24 cellular contexts compared by ENCODE assay signal in the genomic region with DNA sequence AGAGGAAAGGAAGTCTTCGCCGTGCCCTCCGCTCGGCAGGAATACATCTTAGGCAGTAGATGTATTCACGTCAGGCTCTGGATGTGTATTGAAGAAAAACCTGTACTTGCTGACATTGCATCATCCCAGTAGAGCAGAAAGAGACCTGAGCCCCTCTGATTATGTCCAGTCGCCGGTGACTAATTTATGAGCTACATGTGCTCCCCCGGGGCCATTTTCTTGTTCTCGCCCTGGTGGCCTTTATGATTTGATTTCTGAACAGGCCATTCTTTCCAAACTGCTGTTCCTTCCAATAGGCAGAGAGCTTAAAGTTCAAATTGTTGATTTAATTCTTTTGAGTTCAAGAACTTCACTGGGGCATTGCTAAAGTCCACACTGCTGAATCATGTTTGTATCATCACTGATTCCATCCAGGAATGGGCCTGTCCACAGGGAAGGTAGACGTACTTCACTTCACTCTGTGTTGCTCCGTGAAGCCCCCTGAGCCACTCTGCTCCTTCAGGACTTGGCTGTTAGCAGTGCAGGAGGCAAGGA.
DNase-seq lines count a peak whose midpoint lies in the region; ATAC-seq lines count a peak whose summit lies in the region.
"Had no signal": no experiment of that assay in that cellular context is flagged by ENCODE, and none has a peak within 500 bp of the region (broad histone marks: within the 10 kb centered on the region; RNA-seq: fewer than 3 reads in every experiment).

No MANE protein-coding gene starts in this region.

- H3K9ac ChIP-seq in adipocyte (ENCODE audit: low read length) = no peak overlapping the region

- no peak overlapping the region for H3K4me3 ChIP-seq in adipocyte (ENCODE audit: low read length)
- H3K4me3 ChIP-seq: dorsolateral prefrontal cortex, esophagus squamous epithelium, lung had no signal

- H3K4me1 Mint-ChIP-seq in activated T-helper 1 cell treated with anti-CD3 and anti-CD28 coated beads, Interleukin-12 subunit alpha, Interleukin-12 subunit beta, Interleukin-2, Interleukin-4 antibody, amounts not matched to agents 30 ng/mL and 10 ng/mL and 1 ng/mL, durations not matched to agents 14 hours and 24 hours and 36 hours (ENCODE audit: low read depth) = no peaks in the 10 kb centered on the region
- H3K4me1 Mint-ChIP-seq: naive thymus-derived CD8-positive, alpha-beta T cell; T-helper 17 cell had no signal

- ATAC-seq in sciatic nerve (peak; percentile 49), GM21515 (IDR thresholded peaks at IDR 0.05; ENCODE audit: unreplicated experiment) (no peak)
- ATAC-seq: CD8-positive, alpha-beta T cell; HCT116; naive thymus-derived CD8-positive, alpha-beta T cell; T-helper 17 cell had no signal

- H3K36me3 ChIP-seq in adipocyte (ENCODE audit: control insufficient read depth, insufficient read depth, low read length, severe bottlenecking) = peaks cover 5% of the 10 kb centered on the region
- H3K36me3 ChIP-seq: esophagus squamous epithelium had no signal

- H3K4me3 Mint-ChIP-seq in activated T-helper 1 cell treated with anti-CD3 and anti-CD28 coated beads, Interleukin-12 subunit alpha, Interleukin-12 subunit beta, Interleukin-2, Interleukin-4 antibody, amounts not matched to agents 30 ng/mL and 10 ng/mL and 1 ng/mL, durations not matched to agents 14 hours and 24 hours and 36 hours = no peak overlapping the region
- H3K4me3 Mint-ChIP-seq: activated CD4-positive, alpha-beta memory T cell treated with anti-CD3 and anti-CD28 coated beads for 36 hours; activated T-cell treated with anti-CD3 and anti-CD28 coated beads, Interleukin-2, amount 50 U/mL, for 24 hours; CD8-positive, alpha-beta T cell; naive thymus-derived CD8-positive, alpha-beta T cell; T-helper 17 cell had no signal

- H3K9me3 Mint-ChIP-seq in activated T-helper 1 cell treated with anti-CD3 and anti-CD28 coated beads, Interleukin-12 subunit alpha, Interleukin-12 subunit beta, Interleukin-2, Interleukin-4 antibody, amounts not matched to agents 30 ng/mL and 10 ng/mL and 1 ng/mL, durations not matched to agents 14 hours and 24 hours and 36 hours = no peaks in the 10 kb centered on the region
- H3K9me3 Mint-ChIP-seq: activated CD4-positive, alpha-beta memory T cell treated with anti-CD3 and anti-CD28 coated beads for 36 hours; activated T-cell treated with anti-CD3 and anti-CD28 coated beads, Interleukin-2, amount 50 U/mL, for 24 hours; CD8-positive, alpha-beta T cell; naive thymus-derived CD8-positive, alpha-beta T cell had no signal

- H3K36me3 Mint-ChIP-seq in activated T-helper 1 cell treated with anti-CD3 and anti-CD28 coated beads, Interleukin-12 subunit alpha, Interleukin-12 subunit beta, Interleukin-2, Interleukin-4 antibody, amounts not matched to agents 30 ng/mL and 10 ng/mL and 1 ng/mL, durations not matched to agents 14 hours and 24 hours and 36 hours (ENCODE audit: low read depth) = no peaks in the 10 kb centered on the region
- H3K36me3 Mint-ChIP-seq: activated CD4-positive, alpha-beta memory T cell treated with anti-CD3 and anti-CD28 coated beads for 36 hours; CD8-positive, alpha-beta T cell; naive thymus-derived CD8-positive, alpha-beta T cell had no signal

- DNase-seq in EL (peak; percentile 60), adipocyte (ENCODE audit: low read depth) (peak; percentile 65), iris pigment epithelial cell (ENCODE audit: low read depth) (peak; percentile 51), sciatic nerve (ENCODE audit: low spot score) (no peak), NCI-H1105 treated with DMSO at 0.1 percent for 48 hours (lab: John Stamatoyannopoulos, UW) (no peak)
- DNase-seq in stimulated activated CD4-positive, alpha-beta T cell treated with anti-CD3 and anti-CD28 coated beads, Interleukin-12 subunit alpha, Interleukin-12 subunit beta, amount 100 ng/mL, for 4 hours = no peak
- no peak for DNase-seq in activated T-helper 1 cell treated with anti-CD3 and anti-CD28 coated beads, Interleukin-12 subunit alpha, Interleukin-12 subunit beta, Interleukin-2, Interleukin-4 antibody, amounts not matched to agents 30 ng/mL and 10 ng/mL and 1 ng/mL, durations not matched to agents 14 hours and 24 hours and 36 hours (ENCODE audit: low spot score)
- DNase-seq: activated CD4-positive, alpha-beta memory T cell treated with anti-CD3 and anti-CD28 coated beads for 36 hours; activated naive CD4-positive, alpha-beta T cell treated with anti-CD3 and anti-CD28 coated beads, Interleukin-2, amount 50 U/mL, for 16 hours; activated T-cell treated with anti-CD3 and anti-CD28 coated beads, Interleukin-2, amount 50 U/mL, for 24 hours; CD8-positive, alpha-beta T cell; DMS79 treated with DMSO at 0.1 percent for 48 hours; dorsolateral prefrontal cortex; esophagus squamous epithelium; KG1; naive thymus-derived CD8-positive, alpha-beta T cell; NCI-H1092 treated with DMSO at 0.1 percent for 48 hours; OCI-M1; SIG-M5; stimulated activated naive CD4-positive, alpha-beta T cell treated with Interleukin-2 at 50 U/mL for 16 hours; T-helper 17 cell had no signal

- intact Hi-C loops in sciatic nerve (cut with DNase I) = no loop called here
- intact Hi-C loops in activated T-helper 1 cell treated with anti-CD3 and anti-CD28 coated beads, Interleukin-12 subunit alpha, Interleukin-12 subunit beta, Interleukin-2, Interleukin-4 antibody, amounts not matched to agents 30 ng/mL and 10 ng/mL and 1 ng/mL, durations not matched to agents 14 hours and 24 hours and 36 hours (cut with micrococcal nuclease) = no loop called here

- no peaks in the 10 kb centered on the region for H3K27me3 ChIP-seq in adipocyte (replicated peaks; ENCODE audit: control insufficient read depth, insufficient read depth, low read length)
- H3K27me3 ChIP-seq: dorsolateral prefrontal cortex, esophagus squamous epithelium had no signal

- peaks cover 64% of the 10 kb centered on the region for H3K4me1 ChIP-seq in adipocyte (ENCODE audit: control insufficient read depth, insufficient read depth, low read length)

- H3K27me3 Mint-ChIP-seq in activated T-helper 1 cell treated with anti-CD3 and anti-CD28 coated beads, Interleukin-12 subunit alpha, Interleukin-12 subunit beta, Interleukin-2, Interleukin-4 antibody, amounts not matched to agents 30 ng/mL and 10 ng/mL and 1 ng/mL, durations not matched to agents 14 hours and 24 hours and 36 hours (ENCODE audit: insufficient read depth) = peaks cover 23% of the 10 kb centered on the region

- no peak overlapping the region for H3K27ac Mint-ChIP-seq in activated T-helper 1 cell treated with anti-CD3 and anti-CD28 coated beads, Interleukin-12 subunit alpha, Interleukin-12 subunit beta, Interleukin-2, Interleukin-4 antibody, amounts not matched to agents 30 ng/mL and 10 ng/mL and 1 ng/mL, durations not matched to agents 14 hours and 24 hours and 36 hours
- H3K27ac Mint-ChIP-seq: activated CD4-positive, alpha-beta memory T cell treated with anti-CD3 and anti-CD28 coated beads for 36 hours; activated T-cell treated with anti-CD3 and anti-CD28 coated beads, Interleukin-2, amount 50 U/mL, for 24 hours; CD8-positive, alpha-beta T cell; naive thymus-derived CD8-positive, alpha-beta T cell; T-helper 17 cell had no signal

- no peaks in the 10 kb centered on the region for H3K9me3 ChIP-seq in adipocyte (ENCODE audit: control insufficient read depth, low read length)
- H3K9me3 ChIP-seq: esophagus squamous epithelium had no signal

Comparison
In these comparisons a context has a peak if more than half of its experiments do, and no peak if none do; other contexts are left out.
1. DNase-seq: peak in EL (single experiment), adipocyte (single experiment) and iris pigment epithelial cell (single experiment); none in sciatic nerve (single experiment), stimulated activated CD4-positive, alpha-beta T cell treated with anti-CD3 and anti-CD28 coated beads, Interleukin-12 subunit alpha, Interleukin-12 subunit beta, amount 100 ng/mL, for 4 hours (single experiment), activated T-helper 1 cell treated with anti-CD3 and anti-CD28 coated beads, Interleukin-12 subunit alpha, Interleukin-12 subunit beta, Interleukin-2, Interleukin-4 antibody, amounts not matched to agents 30 ng/mL and 10 ng/mL and 1 ng/mL, durations not matched to agents 14 hours and 24 hours and 36 hours (single experiment) and NCI-H1105 treated with DMSO at 0.1 percent for 48 hours (single experiment).